23 cellular contexts compared by ENCODE assay signal in the genomic region with DNA sequence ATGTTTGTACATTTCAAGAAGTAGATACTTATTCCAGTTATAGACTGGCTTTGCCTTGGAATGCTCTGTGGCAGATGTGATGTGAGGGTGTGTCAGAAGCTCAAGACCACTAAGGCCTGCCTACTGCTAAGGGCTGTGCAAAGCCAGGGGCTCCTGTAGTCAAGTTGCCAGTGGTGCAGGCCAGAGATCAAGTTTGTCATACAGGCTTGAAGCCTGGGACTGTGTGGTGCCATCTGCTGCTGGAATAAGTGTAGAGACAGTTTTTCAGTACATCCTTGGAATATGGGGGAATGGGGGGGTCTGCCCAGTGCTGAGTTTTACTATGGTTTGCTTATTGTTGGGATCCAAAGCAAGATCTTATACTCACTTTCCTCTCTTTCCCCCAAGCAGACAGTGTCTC.
A peak's percentile ranks its signal among the peaks of the same experiment; 100 is the strongest.
DNase-seq lines count a peak whose midpoint lies in the region; ATAC-seq and TF ChIP-seq lines count a peak whose summit lies in the region.
"Had no signal": no experiment of that assay in that cellular context is flagged by ENCODE, and none has a peak within 500 bp of the region (broad histone marks: within the 10 kb centered on the region; RNA-seq: fewer than 3 reads in every experiment).

No MANE protein-coding gene starts in this region.

- peak; percentile 30; the same call in 1 of the 2 replicates for TF ChIP-seq CTCF in WERI-Rb-1 (IDR thresholded peaks at IDR 0.05; ENCODE audit: low read depth, low read length)

- no peaks in the 10 kb centered on the region for H3K9me3 ChIP-seq in WERI-Rb-1 (ENCODE audit: severe bottlenecking)
- H3K9me3 ChIP-seq: BLaER1, SK-N-SH had no signal

- no peaks in the 10 kb centered on the region for H3K36me3 ChIP-seq in WERI-Rb-1
- H3K36me3 ChIP-seq: BLaER1, HAP-1 had no signal

- H3K27ac ChIP-seq in WERI-Rb-1: no peak overlapping the region
- H3K27ac ChIP-seq: BLaER1, GM23248, HL-60 had no signal

- ATAC-seq in GM21825 (IDR thresholded peaks at IDR 0.05; ENCODE audit: unreplicated experiment): no peak
- ATAC-seq: GM12878 had no signal

- DNase-seq in HPDE6-E6E7 (ENCODE audit: extremely low spot score): peak; percentile 4
- peak; percentile 42 for DNase-seq in NCI-H69 (lab: John Stamatoyannopoulos, UW)
- peak; percentile 15 for DNase-seq in WERI-Rb-1
- DNase-seq in islet precursor cell: peak; percentile 53
- DNase-seq in DMS 273 treated with DMSO at 0.1 percent for 48 hours (lab: John Stamatoyannopoulos, UW): no peak
- DNase-seq in T-helper 9 cell: no peak
- DNase-seq: CD4-positive, alpha-beta T cell; COR-L47; DND-41; GM23248; KBM-7; NCI-H1092 treated with DMSO at 0.1 percent for 48 hours; NCI-H1436 treated with DMSO at 0.1 percent for 48 hours; NCI-H2081 treated with DMSO at 0.1 percent for 48 hours; NCI-H748 treated with DMSO at 0.1 percent for 48 hours; RPMI8226; SHP77 treated with DMSO at 0.1 percent for 48 hours; SK-N-SH had no signal

- H3K27me3 ChIP-seq in WERI-Rb-1 (ENCODE audit: insufficient read depth, low read depth, severe bottlenecking): no peaks in the 10 kb centered on the region
- H3K27me3 ChIP-seq: BLaER1 had no signal

- H3K4me3 ChIP-seq in WERI-Rb-1 (ENCODE audit: low read depth, low read length): no peak overlapping the region
- H3K4me3 ChIP-seq: BLaER1, GM12878, GM23248, HAP-1 had no signal

Comparison
In these comparisons a context has a peak if more than half of its experiments do, and no peak if none do; other contexts are left out.
1. DNase-seq: peak in HPDE6-E6E7 (single experiment), NCI-H69 (single experiment), WERI-Rb-1 (single experiment) and islet precursor cell (single experiment); none in DMS 273 treated with DMSO at 0.1 percent for 48 hours (single experiment) and T-helper 9 cell (single experiment).